ENCODE assay signal across 9 cellular contexts in genomic region chr1:156471496-156472490, GRCh38. TPM values are rescaled to one million over a fixed set of nuclear protein-coding genes. Genes with fewer than 3 reads are reported as not detected.
DNase-seq lines count a peak whose midpoint lies in the region; ATAC-seq and FAIRE-seq lines count a peak whose summit lies in the region.
"Had no signal": no experiment of that assay in that cellular context is flagged by ENCODE, and none has a peak within 500 bp of the region (broad histone marks: within the 10 kb centered on the region; RNA-seq: fewer than 3 reads in every experiment).

No MANE protein-coding gene starts in this region.

- intact Hi-C loops in Right ventricle myocardium inferior (cut with DNase I): no loop called here
- intact Hi-C loops in activated CD4-positive, alpha-beta T cell treated with anti-CD3 and anti-CD28 coated beads for 36 hours (cut with DNase I, micrococcal nuclease): no loop called here

- no peaks in the 10 kb centered on the region for H3K27me3 Mint-ChIP-seq in IgD-negative memory B cell
- H3K27me3 Mint-ChIP-seq in activated CD4-positive, alpha-beta T cell treated with anti-CD3 and anti-CD28 coated beads for 36 hours: no peaks in the 10 kb centered on the region

- H3K36me3 ChIP-seq in small intestine (ENCODE audit: control insufficient read depth in 2 of 2, insufficient read depth in 2 of 2, low read length in 2 of 2): peaks cover 23 to 47% of the 10 kb centered on the region in 2 donors

- H3K27ac ChIP-seq in small intestine (ENCODE audit: low read depth in 1 of 2, low read length in 1 of 2): peak overlapping the region; percentile 36 to 73

- no peaks in the 10 kb centered on the region for H3K4me1 Mint-ChIP-seq in IgD-negative memory B cell
- H3K4me1 Mint-ChIP-seq in activated CD4-positive, alpha-beta T cell treated with anti-CD3 and anti-CD28 coated beads for 36 hours: peaks cover 12% of the 10 kb centered on the region

- peaks cover 3% of the 10 kb centered on the region for H3K36me3 Mint-ChIP-seq in IgD-negative memory B cell
- H3K36me3 Mint-ChIP-seq in activated CD4-positive, alpha-beta T cell treated with anti-CD3 and anti-CD28 coated beads for 36 hours (ENCODE audit: low read depth): peaks cover 49% of the 10 kb centered on the region

- ATAC-seq in Right ventricle myocardium inferior (peak; percentile 90), HG02763 (IDR thresholded peaks at IDR 0.05; ENCODE audit: unreplicated experiment) (no peak), GM18861 (IDR thresholded peaks at IDR 0.05; ENCODE audit: unreplicated experiment) (no peak)
- ATAC-seq in activated CD4-positive, alpha-beta T cell treated with anti-CD3 and anti-CD28 coated beads for 36 hours: no peak

- H3K4me1 ChIP-seq in small intestine (ENCODE audit: control insufficient read depth in 2 of 2, insufficient read depth in 1 of 2, low read depth in 1 of 2, low read length in 1 of 2): no peaks in the 10 kb centered on the region

- DNase-seq in NCI-H748 (lab: John Stamatoyannopoulos, UW; ENCODE audit: unreplicated experiment): peak; percentile 98
- peak; percentile 90 for DNase-seq in Right ventricle myocardium inferior (ENCODE audit: missing footprints)
- peak; percentile 79 for DNase-seq in small intestine
- no peak for DNase-seq in KG1 (lab: John Stamatoyannopoulos, UW)
- DNase-seq in activated CD4-positive, alpha-beta T cell treated with anti-CD3 and anti-CD28 coated beads for 36 hours: no peak

- H3K4me3 ChIP-seq in small intestine (ENCODE audit: low read depth in 1 of 2, low read length in 2 of 2): no peak overlapping the region

- H3K9me3 Mint-ChIP-seq in IgD-negative memory B cell: no peaks in the 10 kb centered on the region
- no peaks in the 10 kb centered on the region for H3K9me3 Mint-ChIP-seq in activated CD4-positive, alpha-beta T cell treated with anti-CD3 and anti-CD28 coated beads for 36 hours (ENCODE audit: low read depth)
- H3K9me3 Mint-ChIP-seq: T-helper 1 cell treated with Interleukin-12 subunit alpha and Interleukin-12 subunit beta and Interleukin-4 antibody, amounts not matched to agents 30 μg/mL and 1 μg/mL, for 36 hours had no signal

- CTCF ChIA-PET in activated CD4-positive, alpha-beta T cell treated with anti-CD3 and anti-CD28 coated beads for 36 hours (lab: Charles Lee): interaction anchor here (0.8 to 1.9 kb wide), 5 partner anchors 9 to 137 kb away, joined by 3 to 5 read pairs (median 4); no protein-coding TSS in a partner anchor

- 41 to 64% (median 51%) methylated on average over 9 of the region's 9 CpGs for WGBS in small intestine, 3 donors

- no peaks in the 10 kb centered on the region for H3K9me3 ChIP-seq in small intestine (ENCODE audit: control insufficient read depth, low read depth)

- POLR2A ChIA-PET in activated CD4-positive, alpha-beta T cell treated with anti-CD3 and anti-CD28 coated beads for 36 hours (lab: Charles Lee): interaction anchor here (0.6 kb wide), 1 partner anchor 57 kb away, joined by 4 read pairs; no protein-coding TSS in a partner anchor

- H3K27me3 ChIP-seq in small intestine (ENCODE audit: control insufficient read depth in 2 of 2, insufficient read depth in 2 of 2, low read length in 2 of 2): no peaks in the 10 kb centered on the region

- peak overlapping the region in 1 of 4 donors; percentile 29 for H3K4me3 Mint-ChIP-seq in IgD-negative memory B cell
- H3K4me3 Mint-ChIP-seq in activated CD4-positive, alpha-beta T cell treated with anti-CD3 and anti-CD28 coated beads for 36 hours: no peak overlapping the region
- H3K4me3 Mint-ChIP-seq: T-helper 1 cell treated with Interleukin-12 subunit alpha and Interleukin-12 subunit beta and Interleukin-4 antibody, amounts not matched to agents 30 μg/mL and 1 μg/mL, for 36 hours had no signal

- peak overlapping the region in 2 of 3 donors; percentile 46 to 70 for H3K27ac Mint-ChIP-seq in IgD-negative memory B cell
- H3K27ac Mint-ChIP-seq in activated CD4-positive, alpha-beta T cell treated with anti-CD3 and anti-CD28 coated beads for 36 hours: no peak overlapping the region
- H3K27ac Mint-ChIP-seq: T-helper 1 cell treated with Interleukin-12 subunit alpha and Interleukin-12 subunit beta and Interleukin-4 antibody, amounts not matched to agents 30 μg/mL and 1 μg/mL, for 36 hours had no signal

- no peak for FAIRE-seq in small intestine (lab: Jason Lieb, UNC)

RNA-seq across cellular contexts. Expression of gene MEF2D, which starts 28.8 kb away (rescaled TPM):
- polyA plus RNA-seq in IgD-negative memory B cell (16.2 TPM), small intestine (10 to 100 TPM in 1 of 3 donors, 1 to 10 TPM in 2; 5.8 to 16.8 (median 9.2) TPM)
- total RNA-seq in Right ventricle myocardium inferior: 99.7 TPM
- total RNA-seq in activated CD4-positive, alpha-beta T cell treated with anti-CD3 and anti-CD28 coated beads for 36 hours: 10 to 100 TPM; 32.1 to 33.6 TPM

Comparison
In these comparisons a context has a peak if more than half of its experiments do, and no peak if none do; other contexts are left out.
1. DNase-seq: peak in NCI-H748 (single experiment), Right ventricle myocardium inferior (single experiment) and small intestine (single experiment); none in KG1 (single experiment) and activated CD4-positive, alpha-beta T cell treated with anti-CD3 and anti-CD28 coated beads for 36 hours (single experiment).